In the genomic region with DNA sequence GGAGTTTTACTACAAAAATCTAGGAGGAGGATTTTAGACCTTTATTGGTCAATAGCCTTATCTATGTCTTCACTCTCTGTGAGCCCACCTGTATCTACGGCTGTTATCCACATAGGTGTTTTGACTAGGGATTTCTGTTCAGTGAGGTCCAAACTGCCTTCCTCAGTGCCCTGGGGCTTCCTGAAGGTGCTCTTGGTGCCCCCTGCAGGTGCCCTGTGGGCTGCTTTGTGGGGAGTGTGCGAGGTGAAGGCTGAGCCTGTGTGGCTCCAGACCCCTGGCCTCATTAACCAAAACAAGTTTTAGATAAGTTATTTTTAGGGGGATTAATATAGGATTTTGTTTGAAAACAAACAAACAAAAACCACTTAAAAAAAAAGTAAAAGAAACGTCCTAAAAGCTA, we compare ENCODE assay signal across 14 cellular contexts.
DNase-seq lines count a peak whose midpoint lies in the region; ATAC-seq and TF ChIP-seq lines count a peak whose summit lies in the region.
"Had no signal": no experiment of that assay in that cellular context is flagged by ENCODE, and none has a peak within 500 bp of the region (broad histone marks: within the 10 kb centered on the region; RNA-seq: fewer than 3 reads in every experiment).

No MANE protein-coding gene starts in this region.

- TF ChIP-seq CTCF in H9 (conservative IDR thresholded peaks at IDR 0.05) = peak; percentile 76
- peak; percentile 24; the same call in 1 of the 2 replicates for TF ChIP-seq CTCF in SK-N-SH (IDR thresholded peaks at IDR 0.05)

- H3K4me2 ChIP-seq in H9 (ENCODE audit: insufficient read depth, insufficient read length, low read length) (no peak overlapping the region), SK-N-SH (no peak overlapping the region)

- H2BK120ac ChIP-seq in H9 (ENCODE audit: low read depth, low read length, poor library complexity, severe bottlenecking) = no peak overlapping the region

- peak; percentile 56 for ATAC-seq in left colon
- ATAC-seq in aorta (ENCODE audit: low FRiP score) = no peak
- ATAC-seq in GM19467 (IDR thresholded peaks at IDR 0.05; ENCODE audit: unreplicated experiment) = no peak
- ATAC-seq: left cardiac atrium had no signal

- no peak overlapping the region for H3T11ph ChIP-seq in H9 (ENCODE audit: low read length)

- H3K27me3 ChIP-seq in H9 (ENCODE audit: insufficient read depth, low read length) = no peaks in the 10 kb centered on the region
- no peaks in the 10 kb centered on the region for H3K27me3 ChIP-seq in SK-N-SH (ENCODE audit: insufficient read depth)
- H3K27me3 ChIP-seq in aorta (ENCODE audit: control insufficient read depth in 1 of 2, insufficient read depth in 2 of 2, low read length in 1 of 2) = no peaks in the 10 kb centered on the region

- no peaks in the 10 kb centered on the region; the same call in none of the 2 replicates for H3K27me3 Mint-ChIP-seq in H9 (ENCODE audit: low read depth)

- no peaks in the 10 kb centered on the region for H3K9me3 ChIP-seq in H9 (ENCODE audit: control insufficient read depth, low read depth, low read length)
- no peaks in the 10 kb centered on the region for H3K9me3 ChIP-seq in SK-N-SH
- H3K9me3 ChIP-seq in aorta (ENCODE audit: control insufficient read depth, low read length) = no peaks in the 10 kb centered on the region
- H3K9me3 ChIP-seq: HAP-1 had no signal

- TF ChIP-seq RAD21 in SK-N-SH (IDR thresholded peaks at IDR 0.05; ENCODE audit: low read length) = peak; percentile 32

- no peak overlapping the region for H3K4me3 ChIP-seq in SK-N-SH (ENCODE audit: low read depth in 2 of 2, low read length in 1 of 2)
- H3K4me3 ChIP-seq in aorta (ENCODE audit: low read length in 2 of 2) = no peak overlapping the region
- H3K4me3 ChIP-seq: HAP-1 had no signal

- H3K27ac Mint-ChIP-seq in H9 = no peak overlapping the region

- CTCF ChIA-PET in SK-N-SH (lab: Yijun Ruan, JAX) = no interaction called here

- no peak overlapping the region for H2BK12ac ChIP-seq in H9 (ENCODE audit: insufficient read length, low read depth, low read length)

- no peak overlapping the region for H3K23ac ChIP-seq in H9 (ENCODE audit: insufficient read length, low read depth, low read length)

- H3K14ac ChIP-seq in H9 (ENCODE audit: insufficient read depth, low read length) = no peak overlapping the region

- H2AFZ ChIP-seq in H9 (ENCODE audit: low read length) (no peak overlapping the region), SK-N-SH (ENCODE audit: low read depth) (no peak overlapping the region)

- no peaks in the 10 kb centered on the region for H4K20me1 ChIP-seq in H9 (ENCODE audit: control insufficient read depth, insufficient read depth, insufficient read length)
- no peaks in the 10 kb centered on the region; the same call in 1 of the 2 replicates for H4K20me1 ChIP-seq in SK-N-SH (ENCODE audit: insufficient read depth)

- H3K79me2 ChIP-seq in H9 (ENCODE audit: insufficient read depth, low read length) (no peaks in the 10 kb centered on the region), SK-N-SH (ENCODE audit: insufficient read depth) (no peaks in the 10 kb centered on the region)

- H3K36me3 ChIP-seq in SK-N-SH (replicated peaks in 1 of 2; ENCODE audit: control insufficient read depth in 1 of 2, insufficient read depth in 2 of 2, low read length in 1 of 2) (peaks cover 0 to 8% of the 10 kb centered on the region in 2 experiments), aorta (ENCODE audit: control insufficient read depth in 1 of 2, insufficient read depth in 2 of 2, low read length in 1 of 2) (no peaks in the 10 kb centered on the region)
- H3K36me3 ChIP-seq: HAP-1 had no signal

- H4K91ac ChIP-seq in H9 (ENCODE audit: insufficient read length, low read depth, low read length) = no peak overlapping the region

- H3K9me3 Mint-ChIP-seq in H9 = peaks cover 1 to 2% of the 10 kb centered on the region in 2 experiments; a peak in 3 of 5 replicates

- H3K18ac ChIP-seq in H9 (ENCODE audit: insufficient read length, low read depth, low read length) = no peak overlapping the region

- no peaks in the 10 kb centered on the region for H3K4me1 ChIP-seq in H9 (ENCODE audit: insufficient read depth, low read length)
- H3K4me1 ChIP-seq in SK-N-SH (ENCODE audit: control insufficient read depth in 1 of 2, insufficient read depth in 2 of 2, low read depth in 1 of 2, low read length in 1 of 2) = peaks cover 0 to 8% of the 10 kb centered on the region in 2 experiments; a peak in 1 of 4 replicates
- H3K4me1 ChIP-seq in aorta (ENCODE audit: control insufficient read depth in 1 of 2, insufficient read depth in 2 of 2, low read length in 2 of 2) = no peaks in the 10 kb centered on the region
- H3K4me1 ChIP-seq: HAP-1 had no signal

- H4K5ac ChIP-seq in H9 (ENCODE audit: insufficient read length, low read depth, low read length) = no peak overlapping the region

- intact Hi-C loops in left colon (cut with DNase I, micrococcal nuclease) = no loop called here
- intact Hi-C loops in aorta (cut with DNase I) = no loop called here

- H4K8ac ChIP-seq in H9 (replicated peaks; ENCODE audit: insufficient read length, low read depth, low read length) = no peak overlapping the region

- H3F3A ChIP-seq in SK-N-SH (replicated peaks; ENCODE audit: insufficient read depth) = no peaks in the 10 kb centered on the region

- H3K9ac ChIP-seq in H9 (ENCODE audit: extremely low read depth, insufficient read length, low read length) (no peak overlapping the region), SK-N-SH (no peak overlapping the region)

- peak; percentile 60 for DNase-seq in D341Med (ENCODE audit: low spot score)
- peak; percentile 64 for DNase-seq in H9
- DNase-seq in SK-N-SH = no peak
- peak in 1 of 2 donors; percentile 33 for DNase-seq in left colon
- DNase-seq in T-helper 2 cell = no peak
- no peak for DNase-seq in aorta
- DNase-seq in NCI-H2081 (lab: John Stamatoyannopoulos, UW) = no peak
- DNase-seq: activated T-cell treated with anti-CD3 and anti-CD28 coated beads, Interleukin-2, amount 50 U/mL, for 1 hour; central memory CD4-positive, alpha-beta T cell; left cardiac atrium; occipital lobe; stimulated activated CD4-positive, alpha-beta T cell treated with anti-CD3 and anti-CD28 coated beads, Interleukin-2, amount 100 ng/mL, for 48 hours had no signal

- H2AK5ac ChIP-seq in H9 (ENCODE audit: insufficient read length, low read length) = no peak overlapping the region

- H2BK5ac ChIP-seq in H9 (ENCODE audit: insufficient read length, low read length) = no peak overlapping the region

- no peaks in the 10 kb centered on the region for H3K9me2 ChIP-seq in SK-N-SH

- no peak overlapping the region for H3K4ac ChIP-seq in H9 (ENCODE audit: low read depth, low read length)

- POLR2A ChIA-PET in SK-N-SH (lab: Yijun Ruan, JAX) = no interaction called here

- no peak overlapping the region for H3K4me3 Mint-ChIP-seq in H9

- TF ChIP-seq EP300 in SK-N-SH (IDR thresholded peaks at IDR 0.05; ENCODE audit: borderline replicate concordance in 1 of 2, low read depth in 1 of 2, low read length in 1 of 2) = no peak

- H3K27ac ChIP-seq in H9 (ENCODE audit: insufficient read length, low read depth, low read length) = no peak overlapping the region
- H3K27ac ChIP-seq in SK-N-SH (ENCODE audit: low read depth in 2 of 2, low read length in 1 of 2) = no peak overlapping the region
- H3K27ac ChIP-seq in aorta (ENCODE audit: low read depth in 1 of 2, low read length in 2 of 2) = no peak overlapping the region

- no CpG with 5 or more reads among the region's 3 CpGs for WGBS in H9 (ENCODE audit: extremely low coverage, insufficient read length, low lambda C conversion rate)
- 69% methylated on average over 3 of the region's 3 CpGs for WGBS in SK-N-SH (ENCODE audit: low lambda C conversion rate)
- 65 to 67% methylated on average over 3 of the region's 3 CpGs for WGBS in aorta, 2 donors

- no peak overlapping the region for H2BK15ac ChIP-seq in H9 (ENCODE audit: low read depth, low read length)

- no peaks in the 10 kb centered on the region for H3K23me2 ChIP-seq in H9 (ENCODE audit: insufficient read length, low read depth, low read length, poor library complexity, severe bottlenecking)

- H3K36me3 Mint-ChIP-seq in H9 (ENCODE audit: insufficient read depth in 1 of 3, low read depth in 3 of 3) = peaks cover 0 to under 1% (median 0%) of the 10 kb centered on the region in 3 experiments; a peak in 1 of 7 replicates

- no peaks in the 10 kb centered on the region for H3K79me1 ChIP-seq in H9 (ENCODE audit: insufficient read depth, low read depth, low read length, poor library complexity, severe bottlenecking)

- H3K4me1 Mint-ChIP-seq in H9 = peaks cover 11 to 13% of the 10 kb centered on the region in 2 experiments

- H3K56ac ChIP-seq in H9 (ENCODE audit: insufficient read length, low read depth, low read length) = no peak overlapping the region

- H2BK20ac ChIP-seq in H9 (ENCODE audit: low read depth, low read length, poor library complexity, severe bottlenecking) = no peak overlapping the region

TF ChIP-seq in SK-N-SH, 30 proteins besides CTCF, POLR2A, EP300 and RAD21:
- TF ChIP-seq POLR2AphosphoS5 (IDR thresholded peaks at IDR 0.05; ENCODE audit: low read depth, low read length) = no peak
- 0 out of 2 replicates have a peak, but pooled peaks have one; percentile 9 for TF ChIP-seq SMC3 (IDR thresholded peaks at IDR 0.05; ENCODE audit: low read depth, low read length)

Comparison
In these comparisons a context has a peak if more than half of its experiments do, and no peak if none do; other contexts are left out.
1. DNase-seq: peak in D341Med (single experiment) and H9 (single experiment); none in SK-N-SH (single experiment), T-helper 2 cell (0 of 5), aorta (0 of 2) and NCI-H2081 (0 of 2).